In the genomic region with DNA sequence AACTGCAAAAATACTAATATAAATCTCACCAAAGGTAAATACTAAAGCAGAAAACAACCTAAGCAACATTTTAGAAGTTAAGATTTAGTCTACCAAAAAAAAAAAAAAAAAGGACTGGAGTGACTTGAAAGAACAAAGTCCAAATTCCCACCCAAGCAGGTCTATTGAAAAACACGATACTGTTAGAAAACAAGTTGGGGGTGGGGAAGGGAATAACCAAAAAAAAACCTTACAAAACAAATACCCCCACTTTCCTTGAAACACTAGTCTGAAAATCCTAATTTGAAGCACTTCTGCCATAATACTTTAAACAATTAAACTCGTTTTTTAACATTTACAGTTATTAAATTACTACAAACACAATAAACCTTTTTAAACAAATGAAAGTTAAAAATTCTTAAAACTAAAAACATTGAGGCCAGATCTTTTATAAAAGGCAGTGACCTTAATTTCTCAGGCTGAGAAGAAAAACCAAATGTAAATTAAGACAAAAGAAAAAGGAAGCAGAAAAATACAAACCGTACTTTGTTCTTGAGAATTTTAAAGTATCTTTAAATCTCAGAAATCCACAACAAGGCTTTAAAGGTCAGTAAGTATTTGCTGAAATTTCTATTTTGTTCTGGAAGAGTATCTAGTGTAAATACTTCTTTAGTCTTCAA, we compare ENCODE assay signal across 8 cellular contexts.
DNase-seq lines count a peak whose midpoint lies in the region; ATAC-seq and TF ChIP-seq lines count a peak whose summit lies in the region.

No MANE protein-coding gene starts in this region.

- no peaks in the 10 kb centered on the region for H4K20me1 ChIP-seq in HCT116 (ENCODE audit: insufficient read depth)

- 0 to 1% methylated on average over 3 of the region's 3 CpGs for WGBS in sigmoid colon, 2 donors

- TF ChIP-seq CTCF in AG09309 (IDR thresholded peaks at IDR 0.05; ENCODE audit: control insufficient read depth, insufficient read depth, low read depth, low read length, missing control alignments) (no peak), HCT116 (IDR thresholded peaks at IDR 0.05 in 2 of 3, conservative IDR thresholded peaks at IDR 0.05 in 1 of 3; ENCODE audit: borderline replicate concordance in 1 of 3, insufficient read depth in 1 of 3, low read depth in 2 of 3, low read length in 2 of 3) (no peak), glutamatergic neuron (IDR thresholded peaks at IDR 0.05; ENCODE audit: partially characterized antibody, unreplicated experiment) (no peak), sigmoid colon (IDR thresholded peaks at IDR 0.05) (no peak)

- CTCF ChIA-PET in HCT116 (lab: Charles Lee): interaction anchor here (0.7 to 1.2 kb wide), 2 partner anchors 450 to 452 kb away, joined by 3 to 4 read pairs; no protein-coding TSS in a partner anchor
- CTCF ChIA-PET in activated CD4-positive, alpha-beta memory T cell treated with anti-CD3 and anti-CD28 coated beads, Interleukin-2, amount 10 ng/mL, durations not matched to agents 7 days and 5 days (lab: Charles Lee): interaction anchor here (0.8 to 2.9 kb wide), 8 partner anchors 12 to 361 kb away, joined by 3 to 14 read pairs (median 6); no protein-coding TSS in a partner anchor

- peaks cover 16% of the 10 kb centered on the region for H3K4me1 Mint-ChIP-seq in activated CD4-positive, alpha-beta memory T cell treated with anti-CD3 and anti-CD28 coated beads, Interleukin-2, amount 10 ng/mL, durations not matched to agents 7 days and 5 days
- peaks cover 5% of the 10 kb centered on the region for H3K4me1 Mint-ChIP-seq in glutamatergic neuron (ENCODE audit: low read depth, unreplicated experiment)

- POLR2A ChIA-PET in HCT116 (lab: Charles Lee): interaction anchor here (0.8 to 3.1 kb wide), 13 partner anchors 8 to 599 kb away, joined by 3 to 10 read pairs (median 3); no protein-coding TSS in a partner anchor
- POLR2A ChIA-PET in activated CD4-positive, alpha-beta memory T cell treated with anti-CD3 and anti-CD28 coated beads, Interleukin-2, amount 10 ng/mL, durations not matched to agents 7 days and 5 days (lab: Charles Lee): interaction anchor here (0.6 to 5.3 kb wide), 31 partner anchors 9 to 1369 kb away, joined by 3 to 58 read pairs (median 10); partner anchors contain the start of genes ARID5B, JMJD1C, NRBF2 and REEP3

- TF ChIP-seq EP300 in sigmoid colon (IDR thresholded peaks at IDR 0.05): no peak

- peaks cover 89% of the 10 kb centered on the region for H3K79me2 ChIP-seq in HCT116 (ENCODE audit: insufficient read depth, low read length)

- peaks cover 28 to 57% of the 10 kb centered on the region in 2 experiments for H3K4me1 ChIP-seq in HCT116 (ENCODE audit: control insufficient read depth in 1 of 2, insufficient read depth in 2 of 2, low read length in 2 of 2)
- peaks cover 0 to 33% (median 18%) of the 10 kb centered on the region in 4 donors for H3K4me1 ChIP-seq in sigmoid colon

- no peaks in the 10 kb centered on the region for H3K9me3 Mint-ChIP-seq in activated CD4-positive, alpha-beta memory T cell treated with anti-CD3 and anti-CD28 coated beads, Interleukin-2, amount 10 ng/mL, durations not matched to agents 7 days and 5 days
- H3K9me3 Mint-ChIP-seq in glutamatergic neuron (ENCODE audit: unreplicated experiment): peaks cover 7% of the 10 kb centered on the region

- H3K9ac ChIP-seq in HCT116 (ENCODE audit: low read length): peak overlapping the region; percentile 74

- BruUV-seq in HCT116 (replicated peaks; lab: Mats Ljungman, UMichigan): no TSS peak

- no peaks in the 10 kb centered on the region for H3K9me2 ChIP-seq in HCT116 (ENCODE audit: insufficient read depth)

- no peaks in the 10 kb centered on the region for H3K27me3 Mint-ChIP-seq in activated CD4-positive, alpha-beta memory T cell treated with anti-CD3 and anti-CD28 coated beads, Interleukin-2, amount 10 ng/mL, durations not matched to agents 7 days and 5 days
- H3K27me3 Mint-ChIP-seq in glutamatergic neuron (ENCODE audit: unreplicated experiment): peaks cover 1% of the 10 kb centered on the region

- intact Hi-C loops in HCT116 (cut with micrococcal nuclease) (loop anchor here (1.0 to 5.0 kb wide), 4 partner anchors 31 to 444 kb away; no protein-coding TSS in a partner anchor), sigmoid colon (cut with DNase I) (loop anchor here (2.0 to 5.0 kb wide), 4 partner anchors 199 to 444 kb away; partner anchors contain the start of genes JMJD1C and REEP3)

- H3K27me3 ChIP-seq in HCT116 (ENCODE audit: insufficient read depth, low read length) (no peaks in the 10 kb centered on the region), sigmoid colon (no peaks in the 10 kb centered on the region)

- H2AFZ ChIP-seq in HCT116 (ENCODE audit: low read depth, low read length, poor library complexity, severe bottlenecking): no peak overlapping the region

- RAD21 ChIA-PET in HCT116 (lab: Charles Lee; ENCODE audit: low non-redundant PET in 1 of 2, low total read pairs in 2 of 2, uncharacterized antibody in 2 of 2, unreplicated experiment in 2 of 2): no interaction called here

- H3K4me2 ChIP-seq in HCT116 (ENCODE audit: low read length): peak overlapping the region; percentile 89

- H3K36me3 ChIP-seq in HCT116 (ENCODE audit: control insufficient read depth in 1 of 2, insufficient read depth in 2 of 2, low read length in 2 of 2): no peaks in the 10 kb centered on the region
- no peaks in the 10 kb centered on the region for H3K36me3 ChIP-seq in sigmoid colon

- H3K36me3 Mint-ChIP-seq in activated CD4-positive, alpha-beta memory T cell treated with anti-CD3 and anti-CD28 coated beads, Interleukin-2, amount 10 ng/mL, durations not matched to agents 7 days and 5 days (ENCODE audit: low read depth): peaks cover 14% of the 10 kb centered on the region
- H3K36me3 Mint-ChIP-seq in glutamatergic neuron (ENCODE audit: unreplicated experiment): no peaks in the 10 kb centered on the region

- H3K27ac ChIP-seq in HCT116 (ENCODE audit: low read depth, low read length) (peak overlapping the region; percentile 72), sigmoid colon (peak overlapping the region; percentile 83 to 91 (median 90))

- TF ChIP-seq RAD21 in HCT116 (IDR thresholded peaks at IDR 0.05; ENCODE audit: low read depth): no peak

- H3K4me3 Mint-ChIP-seq in activated CD4-positive, alpha-beta memory T cell treated with anti-CD3 and anti-CD28 coated beads, Interleukin-2, amount 10 ng/mL, durations not matched to agents 7 days and 5 days: peak overlapping the region; percentile 93
- peak overlapping the region; percentile 98 for H3K4me3 Mint-ChIP-seq in glutamatergic neuron (ENCODE audit: unreplicated experiment)

- no peak for ATAC-seq in HCT116
- ATAC-seq in GM19035 (IDR thresholded peaks at IDR 0.05; ENCODE audit: unreplicated experiment): no peak
- ATAC-seq in HG03108 (IDR thresholded peaks at IDR 0.05; ENCODE audit: unreplicated experiment): no peak
- no peak for ATAC-seq in HG03196 (IDR thresholded peaks at IDR 0.05; ENCODE audit: unreplicated experiment)

- TF ChIP-seq POLR2A in HCT116 (IDR thresholded peaks at IDR 0.05; ENCODE audit: borderline replicate concordance, extremely low read depth, insufficient read depth, insufficient read length) (no peak), sigmoid colon (IDR thresholded peaks at IDR 0.05) (no peak)

- H3K4me3 ChIP-seq in AG09309 (ENCODE audit: control insufficient read depth, low read depth, low read length) (peak overlapping the region; percentile 56), HCT116 (replicated peaks in 1 of 2; ENCODE audit: low read depth in 1 of 2, low read length in 2 of 2) (peak overlapping the region; percentile 60 to 65), sigmoid colon (peak overlapping the region; percentile 38 to 55 (median 52))

- no peak for DNase-seq in AG09309 (ENCODE audit: low read depth)
- no peak for DNase-seq in HCT116 (ENCODE audit: low read depth, low spot score)
- no peak for DNase-seq in activated CD4-positive, alpha-beta memory T cell treated with anti-CD3 and anti-CD28 coated beads, Interleukin-2, amount 10 ng/mL, durations not matched to agents 7 days and 5 days
- no peak for DNase-seq in glutamatergic neuron
- no peak for DNase-seq in sigmoid colon

- H3K9me3 ChIP-seq in HCT116 (ENCODE audit: control insufficient read depth in 1 of 2, insufficient read depth in 1 of 2, low read depth in 1 of 2, low read length in 2 of 2) (no peaks in the 10 kb centered on the region), sigmoid colon (no peaks in the 10 kb centered on the region)

- peak overlapping the region; percentile 99 for H3K27ac Mint-ChIP-seq in activated CD4-positive, alpha-beta memory T cell treated with anti-CD3 and anti-CD28 coated beads, Interleukin-2, amount 10 ng/mL, durations not matched to agents 7 days and 5 days
- H3K27ac Mint-ChIP-seq in glutamatergic neuron (ENCODE audit: unreplicated experiment): peak overlapping the region; percentile 99

TF ChIP-seq in HCT116, 20 proteins besides CTCF, POLR2A, EP300 and RAD21:
- 0 out of 2 replicates have a peak, but pooled peaks have one; percentile 3 for TF ChIP-seq JUND (IDR thresholded peaks at IDR 0.05)
- no peak for TF ChIP-seq CBX3 (IDR thresholded peaks at IDR 0.05; ENCODE audit: low read depth)
